Comparison of ENCODE assay signal across 27 cellular contexts in the genomic region with DNA sequence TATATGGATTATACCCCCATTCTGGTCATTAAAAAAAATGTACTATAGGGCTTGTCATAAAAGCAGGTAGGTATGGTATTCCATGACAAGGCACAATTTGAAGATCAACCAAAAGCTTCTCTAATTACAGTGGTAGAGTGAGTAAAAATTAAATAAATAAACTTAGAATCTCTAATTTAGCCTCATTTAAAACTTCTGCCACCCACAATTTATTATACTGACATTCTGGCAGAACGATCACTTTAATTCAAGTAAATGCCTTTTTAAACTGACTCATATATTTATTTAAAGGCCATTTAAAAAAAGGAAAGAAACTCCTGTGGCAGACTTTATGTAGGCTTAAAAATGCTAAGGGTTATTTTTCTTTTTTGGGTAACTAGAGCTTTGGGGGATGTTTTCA.
"Had no signal": no experiment of that assay in that cellular context is flagged by ENCODE, and none has a peak within 500 bp of the region (broad histone marks: within the 10 kb centered on the region; RNA-seq: fewer than 3 reads in every experiment).

No MANE protein-coding gene starts in this region.

- H3K27ac Mint-ChIP-seq: activated CD4-positive, alpha-beta T cell treated with anti-CD3 and anti-CD28 coated beads, Interleukin-2, amount 10 ng/mL, durations not matched to agents 7 days and 5 days; activated CD8-positive, alpha-beta T cell treated with anti-CD3 and anti-CD28 coated beads, Interleukin-2, amount 10 ng/mL, durations not matched to agents 7 days and 5 days; activated naive CD4-positive, alpha-beta T cell treated with anti-CD3 and anti-CD28 coated beads, Interleukin-2, amount 50 U/mL, for 24 hours; activated naive CD8-positive, alpha-beta T cell treated with anti-CD3 and anti-CD28 coated beads, Interleukin-2, amount 10 ng/mL, durations not matched to agents 7 days and 5 days; activated T-cell treated with anti-CD3 and anti-CD28 coated beads, Interleukin-2, amount 50 U/mL, for 24 hours; activated T-helper 2 cell treated with anti-CD3 and anti-CD28 coated beads, Interferon-gamma antibody, Interleukin-2, Interleukin-4, amounts not matched to agents 10 μg/mL and 5 μg/mL and 100 μg/mL, durations not matched to agents 14 hours and 24 hours and 36 hours had no signal

- ATAC-seq: activated CD8-positive, alpha-beta T cell treated with anti-CD3 and anti-CD28 coated beads, Interleukin-2, amount 10 ng/mL, durations not matched to agents 7 days and 5 days; Right ventricle myocardium inferior had no signal

- H3K4me3 ChIP-seq: ascending aorta, cardiac muscle cell, PC-9 had no signal

- H3K36me3 Mint-ChIP-seq: activated naive CD4-positive, alpha-beta T cell treated with anti-CD3 and anti-CD28 coated beads, Interleukin-2, amount 50 U/mL, for 24 hours had no signal

- H3K27ac ChIP-seq: ascending aorta, cardiac muscle cell, PC-9, RWPE1, WERI-Rb-1 had no signal

- H3K36me3 ChIP-seq: ascending aorta, cardiac muscle cell, WERI-Rb-1 had no signal

- H3K9me3 Mint-ChIP-seq: activated naive CD4-positive, alpha-beta T cell treated with anti-CD3 and anti-CD28 coated beads, Interleukin-2, amount 50 U/mL, for 24 hours; activated naive CD8-positive, alpha-beta T cell treated with anti-CD3 and anti-CD28 coated beads, Interleukin-2, amount 10 ng/mL, durations not matched to agents 7 days and 5 days; activated T-cell treated with anti-CD3 and anti-CD28 coated beads, Interleukin-2, amount 50 U/mL, for 24 hours; activated T-helper 2 cell treated with anti-CD3 and anti-CD28 coated beads, Interferon-gamma antibody, Interleukin-2, Interleukin-4, amounts not matched to agents 10 μg/mL and 5 μg/mL and 100 μg/mL, durations not matched to agents 14 hours and 24 hours and 36 hours had no signal

- DNase-seq: activated CD4-positive, alpha-beta T cell treated with anti-CD3 and anti-CD28 coated beads for 1 hour; activated CD4-positive, alpha-beta T cell treated with anti-CD3 and anti-CD28 coated beads, Interleukin-2, amount 10 ng/mL, durations not matched to agents 7 days and 5 days; activated CD4-positive, alpha-beta T cell treated with anti-CD3 and anti-CD28 coated beads, Interleukin-2, amount 50 U/mL, for 48 hours; activated CD4-positive, CD25-positive, alpha-beta regulatory T cell; activated CD8-positive, alpha-beta T cell treated with anti-CD3 and anti-CD28 coated beads, Interleukin-2, amount 10 ng/mL, durations not matched to agents 7 days and 5 days; activated gamma-delta T cell; activated naive CD4-positive, alpha-beta T cell treated with Interleukin-2 at 50 U/mL for 16 hours; activated naive CD8-positive, alpha-beta T cell treated with anti-CD3 and anti-CD28 coated beads, Interleukin-2, amount 10 ng/mL, durations not matched to agents 7 days and 5 days; activated T-cell treated with anti-CD3 and anti-CD28 coated beads, Interleukin-2, amount 50 U/mL, for 24 hours; amygdala; NCI-H1105; NCI-H1417 treated with DMSO at 0.1 percent for 48 hours; NCI-H187 treated with DMSO at 0.1 percent for 48 hours; NCI-H2081; NCI-H2171 treated with DMSO at 0.1 percent for 48 hours; NCI-H446; NCI-H510A treated with DMSO at 0.1 percent for 48 hours; PC-9; SIG-M5; T1000 had no signal

- H3K27me3 Mint-ChIP-seq: activated CD4-positive, alpha-beta T cell treated with anti-CD3 and anti-CD28 coated beads, Interleukin-2, amount 10 ng/mL, durations not matched to agents 7 days and 5 days; activated naive CD4-positive, alpha-beta T cell treated with anti-CD3 and anti-CD28 coated beads, Interleukin-2, amount 50 U/mL, for 24 hours; activated T-cell treated with anti-CD3 and anti-CD28 coated beads, Interleukin-2, amount 50 U/mL, for 24 hours had no signal

- H3K27me3 ChIP-seq: ascending aorta, cardiac muscle cell had no signal

- H3K9me3 ChIP-seq: ascending aorta had no signal

- H3K4me3 Mint-ChIP-seq: activated CD4-positive, alpha-beta T cell treated with anti-CD3 and anti-CD28 coated beads, Interleukin-2, amount 10 ng/mL, durations not matched to agents 7 days and 5 days; activated CD8-positive, alpha-beta T cell treated with anti-CD3 and anti-CD28 coated beads, Interleukin-2, amount 10 ng/mL, durations not matched to agents 7 days and 5 days; activated naive CD4-positive, alpha-beta T cell treated with anti-CD3 and anti-CD28 coated beads, Interleukin-2, amount 50 U/mL, for 24 hours; activated naive CD8-positive, alpha-beta T cell treated with anti-CD3 and anti-CD28 coated beads, Interleukin-2, amount 10 ng/mL, durations not matched to agents 7 days and 5 days; activated T-cell treated with anti-CD3 and anti-CD28 coated beads, Interleukin-2, amount 50 U/mL, for 24 hours had no signal
